In genomic region chr6:169868458-169868857, GRCh38 we compare ENCODE assay signal across 10 cellular contexts.
DNase-seq lines count a peak whose midpoint lies in the region; ATAC-seq, FAIRE-seq and TF ChIP-seq lines count a peak whose summit lies in the region.
"Had no signal": no experiment of that assay in that cellular context is flagged by ENCODE, and none has a peak within 500 bp of the region (broad histone marks: within the 10 kb centered on the region; RNA-seq: fewer than 3 reads in every experiment).

No MANE protein-coding gene starts in this region.

- CTCF ChIA-PET in HepG2 (lab: Yijun Ruan, JAX; ENCODE audit: low intra/inter-chr PET ratio, low total read pairs): no interaction called here

- H3K27me3 ChIP-seq in right lobe of liver (no peaks in the 10 kb centered on the region), HepG2 (ENCODE audit: control insufficient read depth in 1 of 2, insufficient read depth in 2 of 2, low read length in 2 of 2) (peaks cover 8 to 36% of the 10 kb centered on the region in 2 experiments; a peak in 3 of 5 replicates), BE2C (no peaks in the 10 kb centered on the region)

- H3K4me1 ChIP-seq in right lobe of liver (no peaks in the 10 kb centered on the region), HepG2 (ENCODE audit: insufficient read depth, low read length) (no peaks in the 10 kb centered on the region), BE2C (no peaks in the 10 kb centered on the region)
- H3K4me1 ChIP-seq: psoas muscle had no signal

- 55% methylated on average over 10 of the region's 19 CpGs for WGBS in right lobe of liver (ENCODE audit: insufficient coverage, low coverage, low lambda C conversion rate, missing lambda C conversion rate)
- 75% methylated on average over 18 of the region's 19 CpGs for whole genome bisulfite sequencing in HepG2 (ENCODE audit: low lambda C conversion rate)

- H3K9ac ChIP-seq in HepG2 (ENCODE audit: insufficient read depth, low read depth, low read length): no peak overlapping the region

- DNase-seq in right lobe of liver (no peak), HepG2 (ENCODE audit: low spot score) (no peak), activated T-cell treated with anti-CD3 and anti-CD28 coated beads for 48 hours (ENCODE audit: low read depth) (peak; percentile 21), mucosa of gallbladder (ENCODE audit: low spot score) (peak; percentile 48), type B pancreatic cell (ENCODE audit: extremely low spot score, unreplicated experiment) (peak; percentile 57), NCI-H2171 (lab: John Stamatoyannopoulos, UW) (no peak), BE2C (no peak), NCI-H748 (lab: John Stamatoyannopoulos, UW; ENCODE audit: unreplicated experiment) (no peak)
- DNase-seq: IMR-90 had no signal

- in situ Hi-C loops in HepG2 (cut with HindIII; ENCODE audit: extremely low pct_ligation_motif_present, low pct_unique_long_range_greater_than_20kb): no loop called here

- no peak overlapping the region for H3K4me3 Mint-ChIP-seq in type B pancreatic cell

- H3K27ac Mint-ChIP-seq in type B pancreatic cell: no peak overlapping the region

- no peak for TF ChIP-seq POLR2A in right lobe of liver (IDR thresholded peaks at IDR 0.05)
- TF ChIP-seq POLR2A in HepG2 (IDR thresholded peaks at IDR 0.05; ENCODE audit: insufficient read depth in 1 of 2, low read depth in 2 of 2, low read length in 2 of 2): no peak

- no peaks in the 10 kb centered on the region for H3K9me3 ChIP-seq in right lobe of liver
- peaks cover 8% of the 10 kb centered on the region; the same call in 1 of the 2 replicates for H3K9me3 ChIP-seq in HepG2 (ENCODE audit: low read length)
- H3K9me3 ChIP-seq in BE2C: no peaks in the 10 kb centered on the region; the same call in 1 of the 2 replicates
- H3K9me3 ChIP-seq: psoas muscle had no signal

- H3K36me3 Mint-ChIP-seq in type B pancreatic cell: no peaks in the 10 kb centered on the region

- no peak for FAIRE-seq in HepG2 (lab: Jason Lieb, UNC)

- ATAC-seq in right lobe of liver (peak; percentile 29 to 68 (median 50)), HepG2 (no peak)

- H4K20me1 ChIP-seq in HepG2 (ENCODE audit: insufficient read depth, low read length): no peaks in the 10 kb centered on the region

- no peaks in the 10 kb centered on the region for H3K79me2 ChIP-seq in HepG2 (ENCODE audit: insufficient read depth, low read length)

- intact Hi-C loops in right lobe of liver (cut with DNase I) (no loop called here), HepG2 (cut with micrococcal nuclease; ENCODE audit: unreplicated experiment) (no loop called here)

- no peak overlapping the region for H3K4me2 ChIP-seq in HepG2 (ENCODE audit: low read depth, low read length)

- TF ChIP-seq CTCF in right lobe of liver (IDR thresholded peaks at IDR 0.05) (no peak), HepG2 (CRISPR knock-in tag; IDR thresholded peaks at IDR 0.05) (no peak), type B pancreatic cell (conservative IDR thresholded peaks at IDR 0.05) (no peak), BE2C (IDR thresholded peaks at IDR 0.05; ENCODE audit: low read depth, low read length) (no peak)

- no peak overlapping the region for H2AFZ ChIP-seq in HepG2 (ENCODE audit: low read length)

- H3K27me3 Mint-ChIP-seq in type B pancreatic cell: peaks cover 6% of the 10 kb centered on the region

- POLR2A ChIA-PET in HepG2 (lab: Yijun Ruan, JAX): no interaction called here

- H3K36me3 ChIP-seq in right lobe of liver (no peaks in the 10 kb centered on the region), HepG2 (replicated peaks in 1 of 2; ENCODE audit: control insufficient read depth in 1 of 2, insufficient read depth in 2 of 2, low read length in 2 of 2) (no peaks in the 10 kb centered on the region), BE2C (no peaks in the 10 kb centered on the region)

- H3K4me3 ChIP-seq in right lobe of liver (no peak overlapping the region), HepG2 (replicated peaks in 1 of 3; ENCODE audit: insufficient read depth in 1 of 3, low read depth in 2 of 3, low read length in 3 of 3) (no peak overlapping the region), BE2C (ENCODE audit: low read depth, low read length) (no peak overlapping the region)
- H3K4me3 ChIP-seq: psoas muscle had no signal

- no TSS peak for BruUV-seq in HepG2 (replicated peaks; lab: Mats Ljungman, UMichigan)

- H3K27ac ChIP-seq in right lobe of liver (no peak overlapping the region), HepG2 (ENCODE audit: extremely low read length, insufficient read depth, low read length) (no peak overlapping the region)
- H3K27ac ChIP-seq: psoas muscle had no signal

- no peaks in the 10 kb centered on the region for H3K4me1 Mint-ChIP-seq in type B pancreatic cell (ENCODE audit: unreplicated experiment)

- peaks cover 3% of the 10 kb centered on the region for H3K9me3 Mint-ChIP-seq in type B pancreatic cell

- no peak for TF ChIP-seq EP300 in HepG2 (IDR thresholded peaks at IDR 0.05; ENCODE audit: low read depth in 2 of 2, low read length in 2 of 2)
- TF ChIP-seq EP300 in HepG2 (CRISPR knock-in tag; IDR thresholded peaks at IDR 0.05; ENCODE audit: borderline replicate concordance): no peak

- TF ChIP-seq RAD21 in HepG2 (CRISPR knock-in tag; IDR thresholded peaks at IDR 0.05): no peak

TF ChIP-seq in HepG2, 621 proteins besides CTCF, POLR2A, EP300 and RAD21:
- TF ChIP-seq ZNF746 (CRISPR knock-in tag; IDR thresholded peaks at IDR 0.05) (no peak), PBX2 (CRISPR knock-in tag; IDR thresholded peaks at IDR 0.05) (no peak), ZNF562 (CRISPR knock-in tag; IDR thresholded peaks at IDR 0.05; ENCODE audit: borderline replicate concordance) (no peak), NFE2 (CRISPR knock-in tag; IDR thresholded peaks at IDR 0.05) (no peak), TRIM22 (IDR thresholded peaks at IDR 0.05) (no peak)

Comparison
In these comparisons a context has a peak if more than half of its experiments do, and no peak if none do; other contexts are left out.
1. DNase-seq: peak in activated T-cell treated with anti-CD3 and anti-CD28 coated beads for 48 hours (single experiment), mucosa of gallbladder (single experiment) and type B pancreatic cell (single experiment); none in right lobe of liver (0 of 3), HepG2 (single experiment), NCI-H2171 (single experiment), BE2C (single experiment) and NCI-H748 (single experiment).